Comparison of ENCODE assay signal across 1 cellular context in genomic region chr2:216080048-216080447, GRCh38. TPM values are rescaled to one million over a fixed set of nuclear protein-coding genes. Genes with fewer than 3 reads are reported as not detected.
"Had no signal": no experiment of that assay in that cellular context is flagged by ENCODE, and none has a peak within 500 bp of the region (broad histone marks: within the 10 kb centered on the region; RNA-seq: fewer than 3 reads in every experiment).

No MANE protein-coding gene starts in this region.

RNA-seq across cellular contexts. Expression of gene TMEM169, which starts 1.7 kb away (rescaled TPM):
- total RNA-seq: thoracic aorta had no signal
